ENCODE assay signal across 8 cellular contexts in the genomic region with DNA sequence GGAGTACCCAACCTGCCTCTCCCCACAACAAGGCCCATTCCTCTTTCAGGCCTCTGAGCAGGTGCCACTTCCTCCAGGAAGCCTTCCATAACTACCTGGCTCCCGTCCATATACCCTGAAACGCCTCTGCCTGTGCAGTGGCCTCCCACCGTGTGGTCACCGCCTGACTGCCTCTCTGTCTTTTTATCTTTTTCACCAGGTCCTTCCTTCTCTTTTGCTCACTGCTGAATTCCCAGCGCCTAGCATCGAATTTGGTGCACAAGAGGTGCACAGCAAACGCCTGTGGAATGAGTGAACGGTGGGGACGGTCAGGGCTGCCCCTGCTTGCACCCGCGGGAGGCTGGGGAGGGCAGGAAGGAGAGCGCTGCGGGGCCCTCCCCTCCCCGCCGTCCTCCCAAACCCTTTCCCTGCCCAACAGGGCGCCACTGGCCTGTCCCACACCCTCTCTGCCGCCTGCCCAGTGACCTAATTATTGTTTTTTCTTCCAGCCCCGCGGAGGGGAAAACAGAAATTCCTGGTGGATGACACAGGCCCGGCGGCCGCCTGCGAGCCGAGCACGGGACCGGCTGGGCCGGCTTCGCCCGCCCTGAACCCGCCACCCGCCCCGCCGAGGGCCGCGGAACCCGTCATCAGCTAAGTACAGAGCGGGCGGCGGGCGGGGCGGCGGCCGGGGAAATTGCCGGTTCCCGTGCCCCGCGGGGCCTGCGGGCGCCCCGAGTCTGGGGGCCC.
DNase-seq lines count a peak whose midpoint lies in the region; ATAC-seq, FAIRE-seq and TF ChIP-seq lines count a peak whose summit lies in the region.

No MANE protein-coding gene starts in this region.

- BruUV-seq in K562 (replicated peaks; lab: Mats Ljungman, UMichigan) = no TSS peak

- POLR2A ChIA-PET in K562 (lab: Yijun Ruan, JAX) = interaction anchor here (0.7 to 1.4 kb wide), 3 partner anchors 9 to 177 kb away, joined by 3 to 6 read pairs (median 5); no protein-coding TSS in a partner anchor

- H3K79me2 ChIP-seq in K562 (ENCODE audit: control insufficient read depth, insufficient read depth, low read length) = no peaks in the 10 kb centered on the region

- peak; percentile 56 for FAIRE-seq in K562 (lab: Jason Lieb, UNC)

- peaks cover 18% of the 10 kb centered on the region for H3K4me1 Mint-ChIP-seq in progenitor cell of endocrine pancreas (ENCODE audit: low read depth)

- H3K4me3 Mint-ChIP-seq in progenitor cell of endocrine pancreas (ENCODE audit: low read depth) = peak overlapping the region; percentile 50

- in situ Hi-C loops in K562 (cut with MboI) = no loop called here

- H3K27ac ChIP-seq in K562 (ENCODE audit: extremely low read depth, low read depth, low read length) = peak overlapping the region; percentile 37; the same call in 1 of the 3 replicates

- peak overlapping the region; percentile 73 for H2AFZ ChIP-seq in K562 (ENCODE audit: low read depth, low read length)

- WGBS in K562 (ENCODE audit: insufficient coverage, low coverage, missing lambda C conversion rate) = 4% methylated on average over 43 of the region's 50 CpGs

- TF ChIP-seq RAD21 in K562 (CRISPR knock-in tag; conservative IDR thresholded peaks at IDR 0.05 in 1 of 2, IDR thresholded peaks at IDR 0.05 in 1 of 2) = no peak

- H3K9me1 ChIP-seq in K562 (ENCODE audit: control insufficient read depth, insufficient read depth, low read length) = no peaks in the 10 kb centered on the region

- no peaks in the 10 kb centered on the region for H3K27me3 ChIP-seq in K562 (ENCODE audit: control insufficient read depth in 2 of 2, insufficient read depth in 2 of 2, low read length in 2 of 2)

- peak overlapping the region; percentile 38 for H3K4me3 ChIP-seq in K562

- no peak for TF ChIP-seq EP300 in K562 (IDR thresholded peaks at IDR 0.05; ENCODE audit: low read length)

- peak overlapping the region; percentile 93 for H3K27ac Mint-ChIP-seq in progenitor cell of endocrine pancreas

- H3K4me1 ChIP-seq in K562 (replicated peaks in 1 of 2; ENCODE audit: control insufficient read depth in 2 of 2, insufficient read depth in 2 of 2, low read length in 2 of 2) = peaks cover 5 to 11% of the 10 kb centered on the region in 2 experiments; a peak in 3 of 5 replicates

- no peaks in the 10 kb centered on the region for H3K9me3 ChIP-seq in K562 (replicated peaks; ENCODE audit: control insufficient read depth, insufficient read depth, low read depth, low read length)

- no peak for TF ChIP-seq POLR2A in K562 (conservative IDR thresholded peaks at IDR 0.05)

- CTCF ChIA-PET in K562 (lab: Yijun Ruan, JAX; ENCODE audit: low intra/inter-chr PET ratio) = no interaction called here

- H4K20me1 ChIP-seq in K562 (replicated peaks; ENCODE audit: control insufficient read depth, insufficient read depth, low read length) = 0 out of 2 replicates have a peak, but pooled peaks cover 4% of the 10 kb centered on the region

- H3K9me3 Mint-ChIP-seq in progenitor cell of endocrine pancreas (ENCODE audit: low read depth) = no peaks in the 10 kb centered on the region

- peak overlapping the region; percentile 40 to 89; a peak in 3 of 4 replicates for H3K9ac ChIP-seq in K562 (ENCODE audit: insufficient read depth in 1 of 2, low read depth in 2 of 2, low read length in 2 of 2)

- H3K36me3 Mint-ChIP-seq in progenitor cell of endocrine pancreas (ENCODE audit: insufficient read depth) = no peaks in the 10 kb centered on the region

- peak overlapping the region; percentile 70 for H3K4me2 ChIP-seq in K562 (ENCODE audit: insufficient read depth, low read length)

- intact Hi-C loops in K562 (cut with micrococcal nuclease) = no loop called here

- ATAC-seq in K562 = peak; percentile 80
- no peak for ATAC-seq in GM18858 (IDR thresholded peaks at IDR 0.05; ENCODE audit: unreplicated experiment)
- ATAC-seq in HG03135 (IDR thresholded peaks at IDR 0.05; ENCODE audit: unreplicated experiment) = no peak

- DNase-seq in EH (ENCODE audit: low read depth) (peak; percentile 97), NCI-H226 (peak; percentile 91), K562 (ENCODE audit: extremely low read depth in 1 of 4, low spot score in 3 of 4) (peak; percentile 65 to 77 (median 71)), hepatic stellate cell (ENCODE audit: low spot score) (peak; percentile 94), progenitor cell of endocrine pancreas (ENCODE audit: low spot score, unreplicated experiment) (peak; percentile 60), NCI-H146 treated with DMSO at 0.1 percent for 48 hours (lab: John Stamatoyannopoulos, UW; ENCODE audit: unreplicated experiment) (no peak)

- TF ChIP-seq CTCF in K562 (IDR thresholded peaks at IDR 0.05 in 2 of 3, conservative IDR thresholded peaks at IDR 0.05 in 1 of 3; ENCODE audit: insufficient read depth in 2 of 3, low read depth in 1 of 3, low read length in 3 of 3) = no peak
- TF ChIP-seq CTCF in progenitor cell of endocrine pancreas (IDR thresholded peaks at IDR 0.05; ENCODE audit: unreplicated experiment) = no peak

- H3K36me3 ChIP-seq in K562 (ENCODE audit: control insufficient read depth, insufficient read depth, low read length) = no peaks in the 10 kb centered on the region

- peaks cover 31% of the 10 kb centered on the region for H3K27me3 Mint-ChIP-seq in progenitor cell of endocrine pancreas

TF ChIP-seq in K562, 482 proteins besides CTCF, POLR2A, EP300 and RAD21 (continues in another document):
- TF ChIP-seq RBM14 (IDR thresholded peaks at IDR 0.05; ENCODE audit: borderline replicate concordance, insufficient read depth, low read depth, low read length) (no peak), HNRNPLL (IDR thresholded peaks at IDR 0.05; ENCODE audit: low read depth, low read length, poor library complexity, severe bottlenecking) (no peak), MAZ (CRISPR knock-in tag; conservative IDR thresholded peaks at IDR 0.05 in 1 of 2, IDR thresholded peaks at IDR 0.05 in 1 of 2) (peak; percentile 41 to 61; a peak in 3 of 4 replicates), HDAC6 (IDR thresholded peaks at IDR 0.05; ENCODE audit: low read depth, low read length) (no peak), COPS2 (conservative IDR thresholded peaks at IDR 0.05) (no peak), FOXJ2 (tag; IDR thresholded peaks at IDR 0.05) (no peak), HDAC1 (IDR thresholded peaks at IDR 0.05) (peak; percentile 57 to 62; a peak in 3 of 4 replicates)
- TF ChIP-seq, protein P1, sequence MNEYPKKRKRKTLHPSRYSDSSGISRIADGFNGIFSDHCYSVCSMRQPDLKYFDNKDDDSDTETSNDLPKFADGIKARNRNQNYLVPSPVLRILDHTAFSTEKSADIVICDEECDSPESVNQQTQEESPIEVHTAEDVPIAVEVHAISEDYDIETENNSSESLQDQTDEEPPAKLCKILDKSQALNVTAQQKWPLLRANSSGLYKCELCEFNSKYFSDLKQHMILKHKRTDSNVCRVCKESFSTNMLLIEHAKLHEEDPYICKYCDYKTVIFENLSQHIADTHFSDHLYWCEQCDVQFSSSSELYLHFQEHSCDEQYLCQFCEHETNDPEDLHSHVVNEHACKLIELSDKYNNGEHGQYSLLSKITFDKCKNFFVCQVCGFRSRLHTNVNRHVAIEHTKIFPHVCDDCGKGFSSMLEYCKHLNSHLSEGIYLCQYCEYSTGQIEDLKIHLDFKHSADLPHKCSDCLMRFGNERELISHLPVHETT (CRISPR knock-in tag; conservative IDR thresholded peaks at IDR 0.05 in 1 of 2, IDR thresholded peaks at IDR 0.05 in 1 of 2) = 0 out of 4 replicates have a peak, but pooled peaks of 1 of the 2 experiments have one; percentile 64
- TF ChIP-seq, protein P2, sequence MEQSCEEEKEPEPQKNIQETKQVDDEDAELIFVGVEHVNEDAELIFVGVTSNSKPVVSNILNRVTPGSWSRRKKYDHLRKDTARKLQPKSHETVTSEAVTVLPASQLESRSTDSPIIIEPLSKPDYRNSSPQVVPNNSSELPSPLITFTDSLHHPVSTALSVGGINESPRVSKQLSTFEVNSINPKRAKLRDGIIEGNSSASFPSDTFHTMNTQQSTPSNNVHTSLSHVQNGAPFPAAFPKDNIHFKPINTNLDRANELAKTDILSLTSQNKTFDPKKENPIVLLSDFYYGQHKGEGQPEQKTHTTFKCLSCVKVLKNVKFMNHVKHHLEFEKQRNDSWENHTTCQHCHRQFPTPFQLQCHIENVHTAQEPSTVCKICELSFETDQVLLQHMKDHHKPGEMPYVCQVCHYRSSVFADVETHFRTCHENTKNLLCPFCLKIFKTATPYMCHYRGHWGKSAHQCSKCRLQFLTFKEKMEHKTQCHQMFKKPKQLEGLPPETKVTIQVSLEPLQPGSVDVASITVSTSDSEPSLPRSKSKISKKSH (CRISPR knock-in tag; IDR thresholded peaks at IDR 0.05) = no peak
- TF ChIP-seq, protein P3, sequence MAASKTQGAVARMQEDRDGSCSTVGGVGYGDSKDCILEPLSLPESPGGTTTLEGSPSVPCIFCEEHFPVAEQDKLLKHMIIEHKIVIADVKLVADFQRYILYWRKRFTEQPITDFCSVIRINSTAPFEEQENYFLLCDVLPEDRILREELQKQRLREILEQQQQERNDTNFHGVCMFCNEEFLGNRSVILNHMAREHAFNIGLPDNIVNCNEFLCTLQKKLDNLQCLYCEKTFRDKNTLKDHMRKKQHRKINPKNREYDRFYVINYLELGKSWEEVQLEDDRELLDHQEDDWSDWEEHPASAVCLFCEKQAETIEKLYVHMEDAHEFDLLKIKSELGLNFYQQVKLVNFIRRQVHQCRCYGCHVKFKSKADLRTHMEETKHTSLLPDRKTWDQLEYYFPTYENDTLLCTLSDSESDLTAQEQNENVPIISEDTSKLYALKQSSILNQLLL (CRISPR knock-in tag; IDR thresholded peaks at IDR 0.05; ENCODE audit: borderline replicate concordance) = no peak
- TF ChIP-seq, protein P4, sequence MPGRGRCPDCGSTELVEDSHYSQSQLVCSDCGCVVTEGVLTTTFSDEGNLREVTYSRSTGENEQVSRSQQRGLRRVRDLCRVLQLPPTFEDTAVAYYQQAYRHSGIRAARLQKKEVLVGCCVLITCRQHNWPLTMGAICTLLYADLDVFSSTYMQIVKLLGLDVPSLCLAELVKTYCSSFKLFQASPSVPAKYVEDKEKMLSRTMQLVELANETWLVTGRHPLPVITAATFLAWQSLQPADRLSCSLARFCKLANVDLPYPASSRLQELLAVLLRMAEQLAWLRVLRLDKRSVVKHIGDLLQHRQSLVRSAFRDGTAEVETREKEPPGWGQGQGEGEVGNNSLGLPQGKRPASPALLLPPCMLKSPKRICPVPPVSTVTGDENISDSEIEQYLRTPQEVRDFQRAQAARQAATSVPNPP (IDR thresholded peaks at IDR 0.05; ENCODE audit: borderline replicate concordance, insufficient read depth, insufficient read length) = no peak
